Comparison of ENCODE assay signal across 17 cellular contexts in genomic region chr6:144778056-144778455, GRCh38.
A peak's percentile ranks its signal among the peaks of the same experiment; 100 is the strongest.
DNase-seq lines count a peak whose midpoint lies in the region; ATAC-seq and TF ChIP-seq lines count a peak whose summit lies in the region.
"Had no signal": no experiment of that assay in that cellular context is flagged by ENCODE, and none has a peak within 500 bp of the region (broad histone marks: within the 10 kb centered on the region; RNA-seq: fewer than 3 reads in every experiment).

No MANE protein-coding gene starts in this region.

- no peaks in the 10 kb centered on the region for H3K9me3 Mint-ChIP-seq in activated naive CD4-positive, alpha-beta T cell treated with anti-CD3 and anti-CD28 coated beads, Interleukin-2, amount 50 U/mL, for 24 hours
- H3K9me3 Mint-ChIP-seq in H9, result no peaks in the 10 kb centered on the region
- no peaks in the 10 kb centered on the region for H3K9me3 Mint-ChIP-seq in effector memory CD8-positive, alpha-beta T cell

- H3K36me3 ChIP-seq in neural cell (ENCODE audit: insufficient read depth, low read length), result no peaks in the 10 kb centered on the region
- H3K36me3 ChIP-seq: MG63 had no signal

- no peaks in the 10 kb centered on the region for H3K27me3 Mint-ChIP-seq in activated naive CD4-positive, alpha-beta T cell treated with anti-CD3 and anti-CD28 coated beads, Interleukin-2, amount 50 U/mL, for 24 hours
- no peaks in the 10 kb centered on the region for H3K27me3 Mint-ChIP-seq in H9 (ENCODE audit: low read depth)
- no peaks in the 10 kb centered on the region for H3K27me3 Mint-ChIP-seq in effector memory CD8-positive, alpha-beta T cell

- no CpG with 5 or more reads among the region's 2 CpGs for WGBS in H9 (ENCODE audit: extremely low coverage, insufficient read length, low lambda C conversion rate)

- H3K4me3 ChIP-seq in neural cell (ENCODE audit: low read length), result no peak overlapping the region
- H3K4me3 ChIP-seq: BLaER1 treated with 17β-estradiol and CSF1 and Interleukin-3, amounts not matched to agents 10 nM and 100 nM; MG63 had no signal

- H4K91ac ChIP-seq in H9 (ENCODE audit: insufficient read length, low read depth, low read length), result no peak overlapping the region

- peak overlapping the region; percentile 61 for H2AK5ac ChIP-seq in H9 (ENCODE audit: insufficient read length, low read length)

- no peak overlapping the region for H3T11ph ChIP-seq in H9 (ENCODE audit: low read length)

- no peak overlapping the region for H4K5ac ChIP-seq in H9 (ENCODE audit: insufficient read length, low read depth, low read length)

- H3K14ac ChIP-seq in H9 (ENCODE audit: insufficient read depth, low read length), result no peak overlapping the region

- H3K79me2 ChIP-seq in H9 (ENCODE audit: insufficient read depth, low read length) (no peaks in the 10 kb centered on the region), neural cell (replicated peaks; ENCODE audit: insufficient read depth, low read length) (no peaks in the 10 kb centered on the region)

- H3K9me2 ChIP-seq in neural cell (ENCODE audit: insufficient read depth, low read length), result no peaks in the 10 kb centered on the region

- H3K18ac ChIP-seq in H9 (ENCODE audit: insufficient read length, low read depth, low read length), result no peak overlapping the region

- H3K9ac ChIP-seq in H9 (ENCODE audit: extremely low read depth, insufficient read length, low read length) (no peak overlapping the region), neural cell (ENCODE audit: low read length) (no peak overlapping the region)
- H3K9ac ChIP-seq: BLaER1 treated with 17β-estradiol and CSF1 and Interleukin-3, amounts not matched to agents 10 nM and 100 nM had no signal

- H3K27ac ChIP-seq in H9 (ENCODE audit: insufficient read length, low read depth, low read length) (no peak overlapping the region), neural cell (ENCODE audit: low read length) (peak overlapping the region; percentile 52)
- H3K27ac ChIP-seq: BLaER1 treated with 17β-estradiol and CSF1 and Interleukin-3, amounts not matched to agents 10 nM and 100 nM had no signal

- peaks cover 34% of the 10 kb centered on the region for H3K36me3 Mint-ChIP-seq in activated naive CD4-positive, alpha-beta T cell treated with anti-CD3 and anti-CD28 coated beads, Interleukin-2, amount 50 U/mL, for 24 hours
- peaks cover 6 to 46% (median 39%) of the 10 kb centered on the region in 3 experiments for H3K36me3 Mint-ChIP-seq in H9 (ENCODE audit: insufficient read depth in 1 of 3, low read depth in 3 of 3)
- peaks cover 52% of the 10 kb centered on the region for H3K36me3 Mint-ChIP-seq in effector memory CD8-positive, alpha-beta T cell (ENCODE audit: insufficient read depth)

- TF ChIP-seq EP300 in neural cell (conservative IDR thresholded peaks at IDR 0.05; ENCODE audit: poor library complexity, severe bottlenecking), result no peak

- TF ChIP-seq CTCF in H9 (conservative IDR thresholded peaks at IDR 0.05) (no peak), neural cell (IDR thresholded peaks at IDR 0.05; ENCODE audit: poor library complexity, severe bottlenecking) (no peak)

- peak overlapping the region; percentile 78 for H3K27ac Mint-ChIP-seq in activated naive CD4-positive, alpha-beta T cell treated with anti-CD3 and anti-CD28 coated beads, Interleukin-2, amount 50 U/mL, for 24 hours
- H3K27ac Mint-ChIP-seq in H9, result peak overlapping the region in 2 of 3 experiments; percentile 36 to 73; a peak in 5 of 7 replicates
- peak overlapping the region; percentile 7 to 14 for H3K27ac Mint-ChIP-seq in effector memory CD8-positive, alpha-beta T cell

- H3K56ac ChIP-seq in H9 (ENCODE audit: insufficient read length, low read depth, low read length), result no peak overlapping the region

- H2BK5ac ChIP-seq in H9 (ENCODE audit: insufficient read length, low read length), result no peak overlapping the region

- H3K23ac ChIP-seq in H9 (ENCODE audit: insufficient read length, low read depth, low read length), result no peak overlapping the region

- no peak overlapping the region for H3K4me2 ChIP-seq in H9 (ENCODE audit: insufficient read depth, insufficient read length, low read length)
- no peak overlapping the region for H3K4me2 ChIP-seq in neural cell (ENCODE audit: low read length)
- H3K4me2 ChIP-seq: BLaER1 treated with 17β-estradiol and CSF1 and Interleukin-3, amounts not matched to agents 10 nM and 100 nM had no signal

- H3K27me3 ChIP-seq in H9 (ENCODE audit: insufficient read depth, low read length) (no peaks in the 10 kb centered on the region), neural cell (ENCODE audit: insufficient read depth, low read depth, low read length) (no peaks in the 10 kb centered on the region)
- H3K27me3 ChIP-seq: BLaER1 treated with 17β-estradiol and CSF1 and Interleukin-3, amounts not matched to agents 10 nM and 100 nM; MG63 had no signal

- no peak overlapping the region for H2BK15ac ChIP-seq in H9 (ENCODE audit: low read depth, low read length)

- no peak overlapping the region for H2BK12ac ChIP-seq in H9 (ENCODE audit: insufficient read length, low read depth, low read length)

- H3K4ac ChIP-seq in H9 (ENCODE audit: low read depth, low read length), result no peak overlapping the region

- H4K20me1 ChIP-seq in H9 (ENCODE audit: control insufficient read depth, insufficient read depth, insufficient read length), result no peaks in the 10 kb centered on the region
- no peaks in the 10 kb centered on the region for H4K20me1 ChIP-seq in neural cell (ENCODE audit: insufficient read depth)
- H4K20me1 ChIP-seq: BLaER1 treated with 17β-estradiol and CSF1 and Interleukin-3, amounts not matched to agents 10 nM and 100 nM had no signal

- no peaks in the 10 kb centered on the region; the same call in 1 of the 2 replicates for H3K4me1 ChIP-seq in H9 (ENCODE audit: insufficient read depth, low read length)
- H3K4me1 ChIP-seq: BLaER1 treated with 17β-estradiol and CSF1 and Interleukin-3, amounts not matched to agents 10 nM and 100 nM had no signal

- no peak overlapping the region for H2BK120ac ChIP-seq in H9 (ENCODE audit: low read depth, low read length, poor library complexity, severe bottlenecking)

- H2BK20ac ChIP-seq in H9 (ENCODE audit: low read depth, low read length, poor library complexity, severe bottlenecking), result no peak overlapping the region

- H4K8ac ChIP-seq in H9 (replicated peaks; ENCODE audit: insufficient read length, low read depth, low read length), result no peak overlapping the region

- H3F3A ChIP-seq in neural cell (ENCODE audit: insufficient read depth, low read length, poor library complexity, severe bottlenecking), result no peaks in the 10 kb centered on the region

- H3K23me2 ChIP-seq in H9 (ENCODE audit: insufficient read length, low read depth, low read length, poor library complexity, severe bottlenecking), result no peaks in the 10 kb centered on the region

- H3K9me3 ChIP-seq in H9 (ENCODE audit: control insufficient read depth, low read depth, low read length) (no peaks in the 10 kb centered on the region), neural cell (ENCODE audit: low read length) (no peaks in the 10 kb centered on the region)
- H3K9me3 ChIP-seq: BLaER1 treated with 17β-estradiol and CSF1 and Interleukin-3, amounts not matched to agents 10 nM and 100 nM; MG63 had no signal

- no peak overlapping the region for H2AFZ ChIP-seq in H9 (ENCODE audit: low read length)
- no peak overlapping the region for H2AFZ ChIP-seq in neural cell (ENCODE audit: low read depth, low read length)

- ATAC-seq in effector memory CD8-positive, alpha-beta T cell (replicated peaks), result no peak
- ATAC-seq in GM18519 (IDR thresholded peaks at IDR 0.05; ENCODE audit: low FRiP score, unreplicated experiment) (no peak), HG03159 (IDR thresholded peaks at IDR 0.05; ENCODE audit: unreplicated experiment) (no peak)
- ATAC-seq: HCT116 had no signal

- DNase-seq in activated naive CD4-positive, alpha-beta T cell treated with anti-CD3 and anti-CD28 coated beads, Interleukin-2, amount 50 U/mL, for 16 hours, result no peak
- DNase-seq in H9 (no peak), HuH-7 (ENCODE audit: low spot score) (no peak)
- DNase-seq in effector memory CD8-positive, alpha-beta T cell, result no peak
- DNase-seq: COR-L47, DMS53, MG63, NCI-H1105, NCI-H1694, NCI-H226, NCI-H524 treated with DMSO at 0.1 percent for 48 hours had no signal

- no peaks in the 10 kb centered on the region for H3K79me1 ChIP-seq in H9 (ENCODE audit: insufficient read depth, low read depth, low read length, poor library complexity, severe bottlenecking)

- peaks cover 5% of the 10 kb centered on the region for H3K4me1 Mint-ChIP-seq in activated naive CD4-positive, alpha-beta T cell treated with anti-CD3 and anti-CD28 coated beads, Interleukin-2, amount 50 U/mL, for 24 hours
- H3K4me1 Mint-ChIP-seq in H9, result peaks cover 32 to 37% of the 10 kb centered on the region in 2 experiments
- H3K4me1 Mint-ChIP-seq in effector memory CD8-positive, alpha-beta T cell (ENCODE audit: low read depth in 2 of 2), result peaks cover 15 to 27% of the 10 kb centered on the region in 2 donors

- H3K4me3 Mint-ChIP-seq in activated naive CD4-positive, alpha-beta T cell treated with anti-CD3 and anti-CD28 coated beads, Interleukin-2, amount 50 U/mL, for 24 hours, result no peak overlapping the region
- no peak overlapping the region for H3K4me3 Mint-ChIP-seq in H9
- no peak overlapping the region for H3K4me3 Mint-ChIP-seq in effector memory CD8-positive, alpha-beta T cell

- no peak for TF ChIP-seq RAD21 in neural cell (conservative IDR thresholded peaks at IDR 0.05)

TF ChIP-seq in neural cell, 6 proteins besides CTCF, POLR2A, EP300 and RAD21 (continues in another document):
- TF ChIP-seq TAF1 (IDR thresholded peaks at IDR 0.05; ENCODE audit: low read depth) (no peak), MXI1 (conservative IDR thresholded peaks at IDR 0.05; ENCODE audit: poor library complexity, severe bottlenecking) (no peak), SMC3 (conservative IDR thresholded peaks at IDR 0.05; ENCODE audit: poor library complexity) (no peak)

Comparison
In these comparisons a context has a peak if more than half of its experiments do, and no peak if none do; other contexts are left out.
1. H3K27ac Mint-ChIP-seq: peak in every context shown above with its lines; median percentile 78 in activated naive CD4-positive, alpha-beta T cell treated with anti-CD3 and anti-CD28 coated beads, Interleukin-2, amount 50 U/mL, for 24 hours; 54 in H9; 10 in effector memory CD8-positive, alpha-beta T cell.